1 cellular context compared by ENCODE assay signal in genomic region chr7:78437118-78437517, GRCh38.
TF ChIP-seq lines count a peak whose summit lies in the region.

No MANE protein-coding gene starts in this region.

TF ChIP-seq in H1, 55 proteins besides CTCF, POLR2A, EP300 and RAD21:
- no peak for TF ChIP-seq SAP30 (IDR thresholded peaks at IDR 0.05; ENCODE audit: insufficient read depth, insufficient replicate concordance, low read length)
- no peak for TF ChIP-seq EGR1 (IDR thresholded peaks at IDR 0.05; ENCODE audit: borderline replicate concordance, low read depth, low read length)
- no peak for TF ChIP-seq CEBPB (IDR thresholded peaks at IDR 0.05; ENCODE audit: low read depth, low read length)
- TF ChIP-seq SIN3A (conservative IDR thresholded peaks at IDR 0.05 in 1 of 2, IDR thresholded peaks at IDR 0.05 in 1 of 2; ENCODE audit: low read depth in 1 of 2, low read length in 2 of 2), result no peak
- no peak for TF ChIP-seq RNF2 (IDR thresholded peaks at IDR 0.05; ENCODE audit: borderline replicate concordance, low read depth, low read length, missing control alignments, poor library complexity, severe bottlenecking)
- TF ChIP-seq SUZ12 (IDR thresholded peaks at IDR 0.05; ENCODE audit: low read length), result no peak
- TF ChIP-seq CHD1 (IDR thresholded peaks at IDR 0.05; ENCODE audit: low read depth, low read length), result no peak
- TF ChIP-seq YY1 (IDR thresholded peaks at IDR 0.05; ENCODE audit: low read depth, low read length), result no peak
- no peak for TF ChIP-seq BACH1 (IDR thresholded peaks at IDR 0.05; ENCODE audit: low read length)
- TF ChIP-seq TEAD4 (IDR thresholded peaks at IDR 0.05; ENCODE audit: low read depth, low read length), result no peak
- no peak for TF ChIP-seq PHF8 (conservative IDR thresholded peaks at IDR 0.05; ENCODE audit: low read depth, low read length)
- no peak for TF ChIP-seq CHD2 (IDR thresholded peaks at IDR 0.05; ENCODE audit: low read length)
- TF ChIP-seq ASH2L (IDR thresholded peaks at IDR 0.05; ENCODE audit: low read length), result no peak
- TF ChIP-seq E2F6 (IDR thresholded peaks at IDR 0.05), result no peak
- no peak for TF ChIP-seq SIX5 (IDR thresholded peaks at IDR 0.05; ENCODE audit: low read depth, low read length)
- no peak for TF ChIP-seq TAF1 (IDR thresholded peaks at IDR 0.05; ENCODE audit: low read depth, low read length)
TF ChIP-seq in H1: peak in this region for 0.
